ENCODE assay signal across 8 cellular contexts in genomic region chr10:100009793-100010676, GRCh38. TPM values are rescaled to one million over a fixed set of nuclear protein-coding genes. Genes with fewer than 3 reads are reported as not detected.
DNase-seq lines count a peak whose midpoint lies in the region; ATAC-seq and TF ChIP-seq lines count a peak whose summit lies in the region.

A gene with protein sequence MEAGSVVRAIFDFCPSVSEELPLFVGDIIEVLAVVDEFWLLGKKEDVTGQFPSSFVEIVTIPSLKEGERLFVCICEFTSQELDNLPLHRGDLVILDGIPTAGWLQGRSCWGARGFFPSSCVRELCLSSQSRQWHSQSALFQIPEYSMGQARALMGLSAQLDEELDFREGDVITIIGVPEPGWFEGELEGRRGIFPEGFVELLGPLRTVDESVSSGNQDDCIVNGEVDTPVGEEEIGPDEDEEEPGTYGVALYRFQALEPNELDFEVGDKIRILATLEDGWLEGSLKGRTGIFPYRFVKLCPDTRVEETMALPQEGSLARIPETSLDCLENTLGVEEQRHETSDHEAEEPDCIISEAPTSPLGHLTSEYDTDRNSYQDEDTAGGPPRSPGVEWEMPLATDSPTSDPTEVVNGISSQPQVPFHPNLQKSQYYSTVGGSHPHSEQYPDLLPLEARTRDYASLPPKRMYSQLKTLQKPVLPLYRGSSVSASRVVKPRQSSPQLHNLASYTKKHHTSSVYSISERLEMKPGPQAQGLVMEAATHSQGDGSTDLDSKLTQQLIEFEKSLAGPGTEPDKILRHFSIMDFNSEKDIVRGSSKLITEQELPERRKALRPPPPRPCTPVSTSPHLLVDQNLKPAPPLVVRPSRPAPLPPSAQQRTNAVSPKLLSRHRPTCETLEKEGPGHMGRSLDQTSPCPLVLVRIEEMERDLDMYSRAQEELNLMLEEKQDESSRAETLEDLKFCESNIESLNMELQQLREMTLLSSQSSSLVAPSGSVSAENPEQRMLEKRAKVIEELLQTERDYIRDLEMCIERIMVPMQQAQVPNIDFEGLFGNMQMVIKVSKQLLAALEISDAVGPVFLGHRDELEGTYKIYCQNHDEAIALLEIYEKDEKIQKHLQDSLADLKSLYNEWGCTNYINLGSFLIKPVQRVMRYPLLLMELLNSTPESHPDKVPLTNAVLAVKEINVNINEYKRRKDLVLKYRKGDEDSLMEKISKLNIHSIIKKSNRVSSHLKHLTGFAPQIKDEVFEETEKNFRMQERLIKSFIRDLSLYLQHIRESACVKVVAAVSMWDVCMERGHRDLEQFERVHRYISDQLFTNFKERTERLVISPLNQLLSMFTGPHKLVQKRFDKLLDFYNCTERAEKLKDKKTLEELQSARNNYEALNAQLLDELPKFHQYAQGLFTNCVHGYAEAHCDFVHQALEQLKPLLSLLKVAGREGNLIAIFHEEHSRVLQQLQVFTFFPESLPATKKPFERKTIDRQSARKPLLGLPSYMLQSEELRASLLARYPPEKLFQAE (N-terminal part only) (minus strand): TSS chr10:100009947. CDS start chr10:99972124, 37,823 bp downstream.

- H2AFZ ChIP-seq in OCI-LY3 (ENCODE audit: low read depth, low read length), result peak within 1 kb of the TSS; percentile 93

- peak; percentile 72 to 88 (median 81) for DNase-seq in CD8-positive, alpha-beta memory T cell
- peak; percentile 90 for DNase-seq in activated T-cell treated with anti-CD3 and anti-CD28 coated beads, Interleukin-2, amount 50 U/mL, for 24 hours
- DNase-seq in stimulated activated CD8-positive, alpha-beta memory T cell treated with anti-CD3 and anti-CD28 coated beads, Interleukin-7, amount 100 ng/mL, for 1 hour (ENCODE audit: low read depth in 2 of 2), result peak; percentile 59 to 69

- no peaks in the 10 kb centered on the region for H3K79me2 ChIP-seq in OCI-LY3 (ENCODE audit: low read length)

- no peaks in the 10 kb centered on the region for H3K27me3 ChIP-seq in CD8-positive, alpha-beta memory T cell (ENCODE audit: insufficient read depth, low read length, poor library complexity, severe bottlenecking)
- H3K27me3 ChIP-seq in OCI-LY3 (ENCODE audit: low read depth, low read length) (peaks cover 23% of the 10 kb centered on the region), muscle layer of colon (ENCODE audit: control insufficient read depth in 1 of 2, insufficient read depth in 2 of 2, low read length in 2 of 2) (no peaks in the 10 kb centered on the region)

- CTCF ChIA-PET in CD8-positive, alpha-beta memory T cell (lab: Charles Lee), result interaction anchor here (0.6 to 5.1 kb wide), 25 partner anchors 8 to 1687 kb away, joined by 3 to 58 read pairs (median 5); no protein-coding TSS in a partner anchor

- H3K36me3 ChIP-seq in CD8-positive, alpha-beta memory T cell (ENCODE audit: insufficient read depth, low read length), result no peaks in the 10 kb centered on the region
- H3K36me3 ChIP-seq in OCI-LY3 (replicated peaks; ENCODE audit: low read depth, low read length) (no peaks in the 10 kb centered on the region), muscle layer of colon (ENCODE audit: insufficient read depth, low read length) (no peaks in the 10 kb centered on the region)

- peak within 1 kb of the TSS; percentile 86 to 99 (median 91) for H3K4me3 Mint-ChIP-seq in CD8-positive, alpha-beta memory T cell
- peak within 1 kb of the TSS; percentile 81 for H3K4me3 Mint-ChIP-seq in activated T-cell treated with anti-CD3 and anti-CD28 coated beads, Interleukin-2, amount 50 U/mL, for 24 hours

- H3K4me1 Mint-ChIP-seq in CD8-positive, alpha-beta memory T cell, result peaks cover 33 to 47% (median 33%) of the 10 kb centered on the region in 3 donors
- peaks cover 47% of the 10 kb centered on the region for H3K4me1 Mint-ChIP-seq in activated T-cell treated with anti-CD3 and anti-CD28 coated beads, Interleukin-2, amount 50 U/mL, for 24 hours (ENCODE audit: low read depth)

- no peaks in the 10 kb centered on the region for H3K9me3 Mint-ChIP-seq in CD8-positive, alpha-beta memory T cell
- H3K9me3 Mint-ChIP-seq in activated T-cell treated with anti-CD3 and anti-CD28 coated beads, Interleukin-2, amount 50 U/mL, for 24 hours, result no peaks in the 10 kb centered on the region

- H3K9me3 ChIP-seq in CD8-positive, alpha-beta memory T cell (ENCODE audit: low read length), result no peaks in the 10 kb centered on the region
- no peaks in the 10 kb centered on the region for H3K9me3 ChIP-seq in OCI-LY3 (ENCODE audit: insufficient read depth, low read length)
- no peaks in the 10 kb centered on the region for H3K9me3 ChIP-seq in muscle layer of colon (ENCODE audit: low read length)

- peak within 1 kb of the TSS; percentile 47 to 93 (median 81) for H3K27ac Mint-ChIP-seq in CD8-positive, alpha-beta memory T cell
- H3K27ac Mint-ChIP-seq in activated T-cell treated with anti-CD3 and anti-CD28 coated beads, Interleukin-2, amount 50 U/mL, for 24 hours, result peak within 1 kb of the TSS; percentile 34

- no peaks in the 10 kb centered on the region for H4K20me1 ChIP-seq in OCI-LY3 (ENCODE audit: insufficient read depth, low read length)

- H3K4me1 ChIP-seq in CD8-positive, alpha-beta memory T cell (ENCODE audit: insufficient read depth, low read length), result peaks cover 13% of the 10 kb centered on the region
- peaks cover 23% of the 10 kb centered on the region for H3K4me1 ChIP-seq in OCI-LY3 (ENCODE audit: low read length)
- H3K4me1 ChIP-seq in muscle layer of colon (ENCODE audit: insufficient read depth, low read length), result peaks cover 35% of the 10 kb centered on the region

- TF ChIP-seq CTCF in OCI-LY3 (IDR thresholded peaks at IDR 0.05; ENCODE audit: low read depth, low read length), result peak; percentile 47

- POLR2A ChIA-PET in CD8-positive, alpha-beta memory T cell (lab: Charles Lee), result no interaction called here

- no peaks in the 10 kb centered on the region for H3K27me3 Mint-ChIP-seq in CD8-positive, alpha-beta memory T cell
- peaks cover 4% of the 10 kb centered on the region for H3K27me3 Mint-ChIP-seq in activated T-cell treated with anti-CD3 and anti-CD28 coated beads, Interleukin-2, amount 50 U/mL, for 24 hours

- H3K27ac ChIP-seq in CD8-positive, alpha-beta memory T cell (ENCODE audit: low read depth, low read length), result peak within 1 kb of the TSS; percentile 33
- no peak within 1 kb of the TSS for H3K27ac ChIP-seq in OCI-LY3 (ENCODE audit: low read length)
- H3K27ac ChIP-seq in muscle layer of colon (ENCODE audit: low read depth, low read length), result peak within 1 kb of the TSS; percentile 85

- H3K36me3 Mint-ChIP-seq in CD8-positive, alpha-beta memory T cell, result peaks cover 0 to 2% (median 0%) of the 10 kb centered on the region in 3 donors
- no peaks in the 10 kb centered on the region for H3K36me3 Mint-ChIP-seq in activated T-cell treated with anti-CD3 and anti-CD28 coated beads, Interleukin-2, amount 50 U/mL, for 24 hours (ENCODE audit: low read depth)

- H3K4me3 ChIP-seq in CD8-positive, alpha-beta memory T cell (ENCODE audit: low read length), result peak within 1 kb of the TSS; percentile 85
- H3K4me3 ChIP-seq in OCI-LY3 (ENCODE audit: low read length) (peak within 1 kb of the TSS; percentile 99), muscle layer of colon (ENCODE audit: low read depth in 1 of 2, low read length in 2 of 2) (peak within 1 kb of the TSS; percentile 82 to 99)

- H3K9ac ChIP-seq in OCI-LY3 (ENCODE audit: low read length) (peak within 1 kb of the TSS; percentile 66), muscle layer of colon (ENCODE audit: low read length) (peak within 1 kb of the TSS; percentile 93)

- ATAC-seq in GM19328 (IDR thresholded peaks at IDR 0.05; ENCODE audit: unreplicated experiment), result peak; percentile 66
- ATAC-seq in HG03460 (IDR thresholded peaks at IDR 0.05; ENCODE audit: unreplicated experiment), result peak; percentile 65
- ATAC-seq in esophagus mucosa, result peak; percentile 82

- peak within 1 kb of the TSS; percentile 92 for H3K4me2 ChIP-seq in OCI-LY3 (ENCODE audit: low read length)

RNA-seq across cellular contexts. Expression of the gene that starts here (rescaled TPM):
- 1 to 10 TPM; 2.0 to 2.3 TPM for total RNA-seq in CD8-positive, alpha-beta memory T cell
- 1.5 TPM for polyA plus RNA-seq in CD8-positive, alpha-beta memory T cell
- total RNA-seq in esophagus mucosa, result 12.4 TPM
